In the genomic region with DNA sequence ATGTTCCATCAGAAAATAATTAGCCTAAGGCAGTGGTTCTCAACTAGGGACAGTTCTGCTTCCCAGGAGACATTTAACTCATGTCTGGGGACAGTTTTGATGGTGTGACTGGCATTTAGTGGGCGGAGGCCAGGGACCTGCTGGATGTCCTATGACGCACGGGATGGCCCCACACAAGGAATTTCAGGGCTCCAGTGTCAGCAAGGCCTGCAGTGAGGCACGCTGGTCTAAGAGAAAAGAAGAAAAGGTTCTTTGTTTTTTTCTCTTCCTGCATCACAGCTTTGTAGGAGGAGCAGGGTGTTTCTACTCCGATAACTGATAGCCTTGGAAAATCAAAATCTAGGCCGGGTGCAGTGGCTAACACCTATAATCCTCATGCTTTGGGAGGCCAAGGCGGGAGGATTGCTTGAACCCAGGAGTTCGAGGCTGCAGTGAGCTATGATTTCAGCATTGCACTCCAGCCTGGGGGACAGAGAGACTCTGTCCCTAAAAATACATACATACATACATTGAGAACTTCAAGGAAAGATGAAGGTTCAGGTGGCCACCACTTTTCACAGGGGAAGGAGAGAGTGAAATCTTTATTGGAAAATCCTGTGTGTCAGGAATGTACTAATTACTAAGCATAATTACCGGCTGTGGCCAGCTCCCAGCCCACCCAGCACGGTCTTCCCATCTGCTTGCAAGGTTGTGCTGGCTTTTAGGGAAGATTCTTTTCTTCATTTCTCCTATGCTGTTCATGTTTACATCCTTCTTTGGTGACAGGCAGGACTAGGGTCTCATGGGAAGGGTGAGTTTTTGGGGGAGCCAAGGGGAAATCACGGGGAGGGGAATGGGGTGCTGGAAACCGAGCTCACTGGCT, we compare ENCODE assay signal across 16 cellular contexts.
"Had no signal": no experiment of that assay in that cellular context is flagged by ENCODE, and none has a peak within 500 bp of the region (broad histone marks: within the 10 kb centered on the region; RNA-seq: fewer than 3 reads in every experiment).

No MANE protein-coding gene starts in this region.

- H3K27me3 ChIP-seq: ascending aorta, colonic mucosa, transverse colon had no signal

- DNase-seq: activated CD4-positive, alpha-beta T cell treated with anti-CD3 and anti-CD28 coated beads for 4 hours; activated CD8-positive, alpha-beta memory T cell treated with anti-CD3 and anti-CD28 coated beads, Interleukin-2, amount 50 U/mL, for 4 hours; activated CD8-positive, alpha-beta T cell treated with anti-CD3 and anti-CD28 coated beads for 36 hours; activated naive CD8-positive, alpha-beta T cell treated with anti-CD3 and anti-CD28 coated beads, Interleukin-2, amount 10 ng/mL, durations not matched to agents 7 days and 5 days; activated T-cell treated with anti-CD3 and anti-CD28 coated beads, Interleukin-2, amount 50 U/mL, for 72 hours; colonic mucosa; effector CD8-positive, alpha-beta T cell; left ventricle myocardium inferior; mesenchymal stem cell; right cardiac atrium; T-helper 1 cell; transverse colon had no signal

- H3K9me3 Mint-ChIP-seq: activated CD8-positive, alpha-beta T cell treated with anti-CD3 and anti-CD28 coated beads for 36 hours; activated naive CD8-positive, alpha-beta T cell treated with anti-CD3 and anti-CD28 coated beads, Interleukin-2, amount 10 ng/mL, durations not matched to agents 7 days and 5 days; activated T-cell treated with anti-CD3 and anti-CD28 coated beads, Interleukin-2, amount 50 U/mL, for 72 hours; stimulated activated effector memory CD8-positive, alpha-beta T cell treated with anti-CD3 and anti-CD28 coated beads, Interleukin-12 subunit alpha, Interleukin-12 subunit beta, amount 100 ng/mL, for 72 hours had no signal

- H3K27me3 Mint-ChIP-seq: activated CD8-positive, alpha-beta T cell treated with anti-CD3 and anti-CD28 coated beads for 36 hours had no signal

- H3K4me1 Mint-ChIP-seq: activated naive CD8-positive, alpha-beta T cell treated with anti-CD3 and anti-CD28 coated beads, Interleukin-2, amount 10 ng/mL, durations not matched to agents 7 days and 5 days; stimulated activated effector memory CD8-positive, alpha-beta T cell treated with anti-CD3 and anti-CD28 coated beads, Interleukin-12 subunit alpha, Interleukin-12 subunit beta, amount 100 ng/mL, for 72 hours had no signal

- H3K36me3 ChIP-seq: ascending aorta, colonic mucosa, left ventricle myocardium inferior, transverse colon had no signal

- ATAC-seq: activated CD8-positive, alpha-beta T cell treated with anti-CD3 and anti-CD28 coated beads for 36 hours; activated T-cell treated with anti-CD3 and anti-CD28 coated beads, Interleukin-2, amount 50 U/mL, for 72 hours; stimulated activated effector memory CD8-positive, alpha-beta T cell treated with anti-CD3 and anti-CD28 coated beads, Interleukin-12 subunit alpha, Interleukin-12 subunit beta, amount 100 ng/mL, for 72 hours had no signal

- H3K9me3 ChIP-seq: ascending aorta, colonic mucosa, left ventricle myocardium inferior, transverse colon had no signal

- H3K27ac ChIP-seq: ascending aorta, colonic mucosa, left ventricle myocardium inferior, SK-N-MC, transverse colon, VCaP had no signal

- H3K36me3 Mint-ChIP-seq: activated naive CD8-positive, alpha-beta T cell treated with anti-CD3 and anti-CD28 coated beads, Interleukin-2, amount 10 ng/mL, durations not matched to agents 7 days and 5 days; stimulated activated effector memory CD8-positive, alpha-beta T cell treated with anti-CD3 and anti-CD28 coated beads, Interleukin-12 subunit alpha, Interleukin-12 subunit beta, amount 100 ng/mL, for 72 hours had no signal

- H3K27ac Mint-ChIP-seq: activated CD8-positive, alpha-beta T cell treated with anti-CD3 and anti-CD28 coated beads for 36 hours; activated naive CD8-positive, alpha-beta T cell treated with anti-CD3 and anti-CD28 coated beads, Interleukin-2, amount 10 ng/mL, durations not matched to agents 7 days and 5 days; activated T-cell treated with anti-CD3 and anti-CD28 coated beads, Interleukin-2, amount 50 U/mL, for 72 hours; stimulated activated effector memory CD8-positive, alpha-beta T cell treated with anti-CD3 and anti-CD28 coated beads, Interleukin-12 subunit alpha, Interleukin-12 subunit beta, amount 100 ng/mL, for 72 hours had no signal

- H3K4me3 Mint-ChIP-seq: activated CD8-positive, alpha-beta T cell treated with anti-CD3 and anti-CD28 coated beads for 36 hours; activated naive CD8-positive, alpha-beta T cell treated with anti-CD3 and anti-CD28 coated beads, Interleukin-2, amount 10 ng/mL, durations not matched to agents 7 days and 5 days; activated T-cell treated with anti-CD3 and anti-CD28 coated beads, Interleukin-2, amount 50 U/mL, for 72 hours; stimulated activated effector memory CD8-positive, alpha-beta T cell treated with anti-CD3 and anti-CD28 coated beads, Interleukin-12 subunit alpha, Interleukin-12 subunit beta, amount 100 ng/mL, for 72 hours had no signal

- H3K4me1 ChIP-seq: ascending aorta, colonic mucosa, transverse colon had no signal

- H3K4me3 ChIP-seq: ascending aorta, colonic mucosa, left ventricle myocardium inferior, SK-N-MC, transverse colon had no signal
